Comparison of ENCODE assay signal across 16 cellular contexts in the genomic region with DNA sequence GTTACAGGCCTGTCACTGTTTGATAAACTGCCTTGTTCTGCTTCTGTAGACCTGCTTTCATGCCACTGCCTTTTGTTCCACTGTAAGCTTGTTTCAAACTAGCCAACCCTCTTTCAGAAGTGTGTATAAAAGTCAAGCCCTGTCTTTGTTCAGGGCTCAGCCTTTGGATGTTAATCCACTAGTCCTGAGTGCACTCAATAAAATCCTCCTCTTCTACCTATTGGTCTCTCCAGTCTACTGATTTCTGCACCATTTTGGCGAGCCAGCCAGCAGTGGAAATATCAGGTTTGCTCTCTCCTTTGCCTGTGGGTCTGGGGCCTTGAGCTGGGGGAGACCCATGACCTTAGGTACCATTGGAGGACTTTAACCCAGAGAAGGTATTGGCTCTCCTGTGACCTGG.
A peak's percentile ranks its signal among the peaks of the same experiment; 100 is the strongest.
DNase-seq lines count a peak whose midpoint lies in the region; ATAC-seq, FAIRE-seq and TF ChIP-seq lines count a peak whose summit lies in the region.
"Had no signal": no experiment of that assay in that cellular context is flagged by ENCODE, and none has a peak within 500 bp of the region (broad histone marks: within the 10 kb centered on the region; RNA-seq: fewer than 3 reads in every experiment).

No MANE protein-coding gene starts in this region.

- no peaks in the 10 kb centered on the region for H3K27me3 ChIP-seq in HepG2 (ENCODE audit: control insufficient read depth in 1 of 2, insufficient read depth in 2 of 2, low read length in 2 of 2)
- no peaks in the 10 kb centered on the region for H3K27me3 ChIP-seq in right lobe of liver
- H3K27me3 ChIP-seq in K562 (ENCODE audit: control insufficient read depth in 2 of 2, insufficient read depth in 2 of 2, low read length in 2 of 2), result no peaks in the 10 kb centered on the region
- no peaks in the 10 kb centered on the region for H3K27me3 ChIP-seq in subcutaneous abdominal adipose tissue (ENCODE audit: control insufficient read depth in 5 of 5, insufficient read depth in 4 of 5, low read length in 5 of 5)

- TF ChIP-seq CTCF in HepG2 (CRISPR knock-in tag; IDR thresholded peaks at IDR 0.05) (no peak), right lobe of liver (IDR thresholded peaks at IDR 0.05) (no peak), K562 (IDR thresholded peaks at IDR 0.05 in 2 of 3, conservative IDR thresholded peaks at IDR 0.05 in 1 of 3; ENCODE audit: insufficient read depth in 2 of 3, low read depth in 1 of 3, low read length in 3 of 3) (no peak), type B pancreatic cell (conservative IDR thresholded peaks at IDR 0.05) (no peak)

- H3K79me2 ChIP-seq in HepG2 (ENCODE audit: insufficient read depth, low read length), result no peaks in the 10 kb centered on the region
- H3K79me2 ChIP-seq in K562 (ENCODE audit: control insufficient read depth, insufficient read depth, low read length), result no peaks in the 10 kb centered on the region

- H3K36me3 ChIP-seq in HepG2 (replicated peaks in 1 of 2; ENCODE audit: control insufficient read depth in 1 of 2, insufficient read depth in 2 of 2, low read length in 2 of 2) (no peaks in the 10 kb centered on the region), right lobe of liver (no peaks in the 10 kb centered on the region), K562 (ENCODE audit: control insufficient read depth, insufficient read depth, low read length) (no peaks in the 10 kb centered on the region), subcutaneous abdominal adipose tissue (ENCODE audit: control insufficient read depth in 5 of 5, insufficient read depth in 5 of 5, low read length in 5 of 5) (no peaks in the 10 kb centered on the region)

- H3K27ac ChIP-seq in HepG2 (ENCODE audit: extremely low read length, insufficient read depth, low read length) (no peak overlapping the region), right lobe of liver (no peak overlapping the region), K562 (ENCODE audit: extremely low read depth, low read depth, low read length) (no peak overlapping the region), subcutaneous abdominal adipose tissue (ENCODE audit: low read depth, low read length) (no peak overlapping the region)

- H3K4me2 ChIP-seq in HepG2 (ENCODE audit: low read depth, low read length), result no peak overlapping the region
- H3K4me2 ChIP-seq in K562 (ENCODE audit: insufficient read depth, low read length), result no peak overlapping the region

- no peaks in the 10 kb centered on the region for H3K4me1 Mint-ChIP-seq in type B pancreatic cell (ENCODE audit: unreplicated experiment)
- H3K4me1 Mint-ChIP-seq: CD4-positive, CD25-positive, alpha-beta regulatory T cell; T-helper 17 cell had no signal

- H3K9me3 Mint-ChIP-seq in type B pancreatic cell, result peaks cover 31% of the 10 kb centered on the region

- TF ChIP-seq RAD21 in HepG2 (CRISPR knock-in tag; IDR thresholded peaks at IDR 0.05), result no peak
- no peak for TF ChIP-seq RAD21 in K562 (CRISPR knock-in tag; conservative IDR thresholded peaks at IDR 0.05 in 1 of 2, IDR thresholded peaks at IDR 0.05 in 1 of 2)

- DNase-seq in HepG2 (ENCODE audit: low spot score) (no peak), right lobe of liver (no peak), MV-4-11 (lab: John Stamatoyannopoulos, UW) (peak; percentile 67), K562 (ENCODE audit: extremely low read depth in 1 of 4, low spot score in 3 of 4) (no peak), type B pancreatic cell (ENCODE audit: extremely low spot score, unreplicated experiment) (no peak)
- no peak for DNase-seq in activated CD4-positive, CD25-positive, alpha-beta regulatory T cell (lab: John Stamatoyannopoulos, UW)
- DNase-seq: CD4-positive, CD25-positive, alpha-beta regulatory T cell; NCI-H1048; NCI-H1694; NCI-H345; NCI-H69; Right ventricle myocardium superior; T-helper 17 cell had no signal

- H3K4me1 ChIP-seq in HepG2 (ENCODE audit: insufficient read depth, low read length) (no peaks in the 10 kb centered on the region), right lobe of liver (no peaks in the 10 kb centered on the region), K562 (replicated peaks in 1 of 2; ENCODE audit: control insufficient read depth in 2 of 2, insufficient read depth in 2 of 2, low read length in 2 of 2) (no peaks in the 10 kb centered on the region), subcutaneous abdominal adipose tissue (ENCODE audit: control insufficient read depth in 5 of 5, insufficient read depth in 5 of 5, low read length in 5 of 5) (no peaks in the 10 kb centered on the region)

- no peaks in the 10 kb centered on the region for H4K20me1 ChIP-seq in HepG2 (ENCODE audit: insufficient read depth, low read length)
- no peaks in the 10 kb centered on the region for H4K20me1 ChIP-seq in K562 (replicated peaks; ENCODE audit: control insufficient read depth, insufficient read depth, low read length)

- no peak overlapping the region for H3K27ac Mint-ChIP-seq in type B pancreatic cell
- H3K27ac Mint-ChIP-seq: CD4-positive, CD25-positive, alpha-beta regulatory T cell; T-helper 17 cell had no signal

- intact Hi-C loops in HepG2 (cut with micrococcal nuclease; ENCODE audit: unreplicated experiment) (no loop called here), right lobe of liver (cut with DNase I) (no loop called here), K562 (cut with micrococcal nuclease) (no loop called here)

- H3K9me3 ChIP-seq in HepG2 (ENCODE audit: low read length) (peaks cover 74% of the 10 kb centered on the region), right lobe of liver (no peaks in the 10 kb centered on the region), K562 (replicated peaks; ENCODE audit: control insufficient read depth, insufficient read depth, low read depth, low read length) (no peaks in the 10 kb centered on the region; the same call in 1 of the 2 replicates), subcutaneous abdominal adipose tissue (ENCODE audit: control insufficient read depth in 5 of 5, low read length in 5 of 5) (peaks cover 9 to 57% (median 49%) of the 10 kb centered on the region in 5 donors)

- no peak overlapping the region for H3K4me3 ChIP-seq in HepG2 (replicated peaks in 1 of 3; ENCODE audit: insufficient read depth in 1 of 3, low read depth in 2 of 3, low read length in 3 of 3)
- no peak overlapping the region for H3K4me3 ChIP-seq in right lobe of liver
- no peak overlapping the region for H3K4me3 ChIP-seq in K562
- H3K4me3 ChIP-seq in subcutaneous abdominal adipose tissue (ENCODE audit: low read depth in 1 of 5, low read length in 5 of 5), result peak overlapping the region in 3 of 5 donors; percentile 6 to 35 (median 12)

- no peak overlapping the region for H2AFZ ChIP-seq in HepG2 (ENCODE audit: low read length)
- H2AFZ ChIP-seq in K562 (ENCODE audit: low read depth, low read length), result no peak overlapping the region

- in situ Hi-C loops in HepG2 (cut with HindIII; ENCODE audit: extremely low pct_ligation_motif_present, low pct_unique_long_range_greater_than_20kb) (no loop called here), K562 (cut with MboI) (no loop called here)

- no peak for ATAC-seq in HepG2
- no peak for ATAC-seq in right lobe of liver
- no peak for ATAC-seq in K562
- ATAC-seq in SK-N-SH treated with all-trans-retinoic acid at 6 μM for 48 hours, result no peak
- ATAC-seq: T-helper 17 cell had no signal

- H3K9ac ChIP-seq in HepG2 (ENCODE audit: insufficient read depth, low read depth, low read length), result no peak overlapping the region
- no peak overlapping the region for H3K9ac ChIP-seq in K562 (ENCODE audit: insufficient read depth in 1 of 2, low read depth in 2 of 2, low read length in 2 of 2)
- H3K9ac ChIP-seq in subcutaneous abdominal adipose tissue (ENCODE audit: low read length in 5 of 5), result no peak overlapping the region

- POLR2A ChIA-PET in HepG2 (lab: Yijun Ruan, JAX) (no interaction called here), K562 (lab: Yijun Ruan, JAX) (no interaction called here)

- no peaks in the 10 kb centered on the region for H3K9me1 ChIP-seq in K562 (ENCODE audit: control insufficient read depth, insufficient read depth, low read length)

- TF ChIP-seq POLR2A in HepG2 (IDR thresholded peaks at IDR 0.05; ENCODE audit: insufficient read depth in 1 of 2, low read depth in 2 of 2, low read length in 2 of 2), result no peak
- TF ChIP-seq POLR2A in right lobe of liver (IDR thresholded peaks at IDR 0.05), result no peak
- TF ChIP-seq POLR2A in K562 (conservative IDR thresholded peaks at IDR 0.05), result no peak

- no peaks in the 10 kb centered on the region for H3K27me3 Mint-ChIP-seq in type B pancreatic cell
- H3K27me3 Mint-ChIP-seq: CD4-positive, CD25-positive, alpha-beta regulatory T cell; T-helper 17 cell had no signal

- TF ChIP-seq EP300 in HepG2 (IDR thresholded peaks at IDR 0.05; ENCODE audit: low read depth in 2 of 2, low read length in 2 of 2) (no peak), HepG2 (CRISPR knock-in tag; IDR thresholded peaks at IDR 0.05; ENCODE audit: borderline replicate concordance) (no peak), K562 (IDR thresholded peaks at IDR 0.05; ENCODE audit: low read length) (no peak)

- WGBS in HepG2 (ENCODE audit: low lambda C conversion rate), result 8% methylated on average over 1 of the region's 1 CpG
- 50% methylated on average over 1 of the region's 1 CpG for WGBS in right lobe of liver (ENCODE audit: insufficient coverage, low coverage, low lambda C conversion rate, missing lambda C conversion rate)
- 0% methylated on average over 1 of the region's 1 CpG for WGBS in K562 (ENCODE audit: insufficient coverage, low coverage, missing lambda C conversion rate)

- FAIRE-seq in HepG2 (lab: Jason Lieb, UNC) (no peak), K562 (lab: Jason Lieb, UNC) (no peak)
- FAIRE-seq: A204.1 had no signal

- peaks cover 11% of the 10 kb centered on the region for H3K36me3 Mint-ChIP-seq in type B pancreatic cell
- H3K36me3 Mint-ChIP-seq: CD4-positive, CD25-positive, alpha-beta regulatory T cell had no signal

- BruUV-seq in HepG2 (replicated peaks; lab: Mats Ljungman, UMichigan) (no TSS peak), K562 (replicated peaks; lab: Mats Ljungman, UMichigan) (no TSS peak)

- CTCF ChIA-PET in HepG2 (lab: Yijun Ruan, JAX; ENCODE audit: low intra/inter-chr PET ratio, low total read pairs) (no interaction called here), K562 (lab: Yijun Ruan, JAX; ENCODE audit: low intra/inter-chr PET ratio) (no interaction called here)

- no peak overlapping the region for H3K4me3 Mint-ChIP-seq in type B pancreatic cell
- H3K4me3 Mint-ChIP-seq: T-helper 17 cell had no signal

TF ChIP-seq in HepG2, 621 proteins besides CTCF, POLR2A, EP300 and RAD21 (continues in another document):
- TF ChIP-seq SETDB1 (CRISPR knock-in tag; IDR thresholded peaks at IDR 0.05; ENCODE audit: borderline replicate concordance) (peak; percentile 90; the same call in 1 of the 2 replicates), ZNF558 (CRISPR knock-in tag; IDR thresholded peaks at IDR 0.05; ENCODE audit: borderline replicate concordance) (no peak)

TF ChIP-seq in K562, 482 proteins besides CTCF, POLR2A, EP300 and RAD21 (continues in another document):
- peak in 1 of 2 experiments; percentile 83; a peak in 2 of 3 replicates for TF ChIP-seq CBX3 (IDR thresholded peaks at IDR 0.05; ENCODE audit: borderline replicate concordance in 1 of 2, low read length in 2 of 2)

TF ChIP-seq in SK-N-SH treated with all-trans-retinoic acid at 6 μM for 48 hours, 23 proteins besides CTCF, POLR2A, EP300 and RAD21 (continues in another document):
- no peak for TF ChIP-seq ZNF70 (CRISPR knock-in tag; IDR thresholded peaks at IDR 0.05)
- TF ChIP-seq TOX (CRISPR knock-in tag; IDR thresholded peaks at IDR 0.05; ENCODE audit: borderline replicate concordance), result no peak
- TF ChIP-seq ISL1 (CRISPR knock-in tag; IDR thresholded peaks at IDR 0.05), result no peak

Comparison
In these comparisons a context has a peak if more than half of its experiments do, and no peak if none do; other contexts are left out.
1. H3K4me3 ChIP-seq: peak in subcutaneous abdominal adipose tissue (3 of 5); none in HepG2 (0 of 3), right lobe of liver (0 of 3) and K562 (single experiment).